ENCODE assay signal across 8 cellular contexts in genomic region chr12:59164991-59165718, GRCh38.
DNase-seq lines count a peak whose midpoint lies in the region; ATAC-seq, FAIRE-seq and TF ChIP-seq lines count a peak whose summit lies in the region.

No MANE protein-coding gene starts in this region.

- H3K4me1 Mint-ChIP-seq in T-helper 17 cell, result no peaks in the 10 kb centered on the region

- TF ChIP-seq CTCF in WI38 (IDR thresholded peaks at IDR 0.05; ENCODE audit: low read depth, low read length), result peak; percentile 4; the same call in 1 of the 2 replicates

- ATAC-seq in T-helper 17 cell (no peak), HG03520 (IDR thresholded peaks at IDR 0.05; ENCODE audit: unreplicated experiment) (no peak), GM18861 (IDR thresholded peaks at IDR 0.05; ENCODE audit: unreplicated experiment) (no peak)

- H3K9me3 ChIP-seq in T-helper 17 cell (ENCODE audit: control insufficient read depth, low read length, poor library complexity, severe bottlenecking), result no peaks in the 10 kb centered on the region

- DNase-seq in EH (ENCODE audit: low read depth) (peak; percentile 66), NAMALWA (ENCODE audit: low spot score) (peak; percentile 49), kidney glomerular epithelial cell (lab: John Stamatoyannopoulos, UW) (peak; percentile 72), T-helper 17 cell (no peak), GM19239 (ENCODE audit: insufficient read length, low spot score) (no peak)

- no peaks in the 10 kb centered on the region for H3K36me3 Mint-ChIP-seq in T-helper 17 cell (ENCODE audit: low read depth)

- no peak for FAIRE-seq in GM19239 (lab: Jason Lieb, UNC)

- H3K4me3 ChIP-seq in WI38 (ENCODE audit: low read depth, low read length), result no peak overlapping the region

- no peak overlapping the region for H3K4me3 Mint-ChIP-seq in T-helper 17 cell

- H3K27ac Mint-ChIP-seq in T-helper 17 cell, result no peak overlapping the region

- H3K27me3 Mint-ChIP-seq in T-helper 17 cell, result peaks cover 20% of the 10 kb centered on the region

Comparison
In these comparisons a context has a peak if more than half of its experiments do, and no peak if none do; other contexts are left out.
1. DNase-seq: peak in EH (single experiment), NAMALWA (single experiment) and kidney glomerular epithelial cell (single experiment); none in T-helper 17 cell (0 of 3) and GM19239 (single experiment).